In the genomic region with DNA sequence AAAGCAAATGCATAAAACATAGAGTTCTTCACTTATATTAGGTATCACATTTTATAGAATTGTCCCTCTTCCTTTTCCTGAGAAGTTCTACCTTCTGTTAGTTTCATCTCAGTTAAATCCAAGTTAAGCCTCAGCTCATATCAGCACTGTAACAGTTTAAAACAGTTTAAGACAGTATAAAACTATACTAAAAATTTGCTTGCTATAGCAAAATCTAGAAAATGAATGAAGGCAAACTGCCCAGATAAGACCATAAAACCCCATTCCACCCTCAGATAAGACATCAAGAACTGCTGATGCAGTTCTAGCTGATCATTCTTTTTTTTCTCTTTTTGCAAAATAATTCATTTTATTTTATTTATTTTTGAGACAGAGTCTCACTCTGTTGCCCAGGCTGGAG, we compare ENCODE assay signal across 30 cellular contexts.
"Had no signal": no experiment of that assay in that cellular context is flagged by ENCODE, and none has a peak within 500 bp of the region (broad histone marks: within the 10 kb centered on the region; RNA-seq: fewer than 3 reads in every experiment).

No MANE protein-coding gene starts in this region.

- H3K9me3 ChIP-seq: lower lobe of right lung, pancreas, prostate gland, stomach, testis, thyroid gland, transverse colon, upper lobe of left lung, vagina had no signal

- H3K4me3 ChIP-seq: lower lobe of right lung, pancreas, prostate gland, skin epidermis, stomach, testis, thyroid gland, transverse colon, upper lobe of left lung, vagina had no signal

- H3K36me3 Mint-ChIP-seq: naive thymus-derived CD4-positive, alpha-beta T cell; natural killer cell treated with Interleukin-12 subunit alpha and Interleukin-12 subunit beta and Interleukin-15 and Interleukin-18, amount 100 ng/mL, for 72 hours; stimulated activated naive B cell treated with anti-CD40 and anti-IgM and Interleukin-4, amounts not matched to agents 10 μg/mL and 1 μg/mL and 100 μg/mL, for 72 hours had no signal

- H3K4me3 Mint-ChIP-seq: naive thymus-derived CD4-positive, alpha-beta T cell; natural killer cell treated with Interleukin-12 subunit alpha and Interleukin-12 subunit beta and Interleukin-15 and Interleukin-18, amount 100 ng/mL, for 72 hours; stimulated activated naive B cell treated with anti-CD40 and anti-IgM and Interleukin-4, amounts not matched to agents 10 μg/mL and 1 μg/mL and 100 μg/mL, for 72 hours had no signal

- H3K4me1 Mint-ChIP-seq: naive thymus-derived CD4-positive, alpha-beta T cell; stimulated activated naive B cell treated with anti-CD40 and anti-IgM and Interleukin-4, amounts not matched to agents 10 μg/mL and 1 μg/mL and 100 μg/mL, for 72 hours had no signal

- DNase-seq: hippocampal formation; kidney glomerular epithelial cell; left cardiac atrium; left ventricle myocardium superior; lower lobe of right lung; mammary epithelial cell; mesenchymal stem cell; naive thymus-derived CD4-positive, alpha-beta T cell; nucleus accumbens; pancreas; posterior cingulate gyrus; right cardiac atrium; stimulated activated CD4-positive, alpha-beta T cell treated with anti-CD3 and anti-CD28 coated beads, Interleukin-12 subunit alpha, Interleukin-12 subunit beta, amount 100 ng/mL, for 4 hours; stimulated activated CD4-positive, alpha-beta T cell treated with anti-CD3 and anti-CD28 coated beads, Interleukin-15, amount 100 ng/mL, for 24 hours; stimulated activated CD4-positive, alpha-beta T cell treated with anti-CD3 and anti-CD28 coated beads, Interleukin-2, amount 100 ng/mL, for 24 hours; stimulated activated CD4-positive, alpha-beta T cell treated with anti-CD3 and anti-CD28 coated beads, Interleukin-4, amount 100 ng/mL, for 1 hour; stimulated activated naive B cell treated with anti-CD40 and anti-IgM and Interleukin-4, amounts not matched to agents 10 μg/mL and 1 μg/mL and 100 μg/mL, for 72 hours; stimulated activated naive CD8-positive, alpha-beta T cell treated with anti-CD3 and anti-CD28 coated beads, Interleukin-15, Interleukin-2, amounts not matched to agents 100 U/mL and 50 U/mL, for 24 hours; stomach; testis; thyroid gland; transverse colon; upper lobe of left lung had no signal

- H3K27me3 ChIP-seq: pancreas, stomach, testis, thyroid gland, transverse colon, upper lobe of left lung, vagina had no signal

- H3K36me3 ChIP-seq: lower lobe of right lung, pancreas, prostate gland, stomach, thyroid gland, transverse colon, upper lobe of left lung, vagina had no signal

- H3K27me3 Mint-ChIP-seq: natural killer cell treated with Interleukin-12 subunit alpha and Interleukin-12 subunit beta and Interleukin-15 and Interleukin-18, amount 100 ng/mL, for 72 hours; stimulated activated naive B cell treated with anti-CD40 and anti-IgM and Interleukin-4, amounts not matched to agents 10 μg/mL and 1 μg/mL and 100 μg/mL, for 72 hours had no signal

- ATAC-seq: left cardiac atrium; left lobe of liver; left ventricle myocardium superior; lower lobe of right lung; naive thymus-derived CD4-positive, alpha-beta T cell; natural killer cell treated with Interleukin-12 subunit alpha and Interleukin-12 subunit beta and Interleukin-15 and Interleukin-18, amount 100 ng/mL, for 72 hours; pancreas; right cardiac atrium; sciatic nerve; stimulated activated naive B cell treated with anti-CD40 and anti-IgM and Interleukin-4, amounts not matched to agents 10 μg/mL and 1 μg/mL and 100 μg/mL, for 72 hours; stimulated activated naive CD8-positive, alpha-beta T cell treated with anti-CD3 and anti-CD28 coated beads, Interleukin-15, Interleukin-2, amounts not matched to agents 100 U/mL and 50 U/mL, for 24 hours had no signal

- H3K27ac ChIP-seq: lower lobe of right lung, pancreas, prostate gland, skin epidermis, stomach, testis, thyroid gland, transverse colon, upper lobe of left lung, vagina had no signal

- H3K27ac Mint-ChIP-seq: naive thymus-derived CD4-positive, alpha-beta T cell; natural killer cell treated with Interleukin-12 subunit alpha and Interleukin-12 subunit beta and Interleukin-15 and Interleukin-18, amount 100 ng/mL, for 72 hours; stimulated activated naive B cell treated with anti-CD40 and anti-IgM and Interleukin-4, amounts not matched to agents 10 μg/mL and 1 μg/mL and 100 μg/mL, for 72 hours had no signal

- FAIRE-seq: keratinocyte, pancreas had no signal

- H3K4me1 ChIP-seq: lower lobe of right lung, pancreas, prostate gland, stomach, testis, thyroid gland, transverse colon, upper lobe of left lung, vagina had no signal

- H3K9me3 Mint-ChIP-seq: stimulated activated naive B cell treated with anti-CD40 and anti-IgM and Interleukin-4, amounts not matched to agents 10 μg/mL and 1 μg/mL and 100 μg/mL, for 72 hours had no signal
